In the genomic region with DNA sequence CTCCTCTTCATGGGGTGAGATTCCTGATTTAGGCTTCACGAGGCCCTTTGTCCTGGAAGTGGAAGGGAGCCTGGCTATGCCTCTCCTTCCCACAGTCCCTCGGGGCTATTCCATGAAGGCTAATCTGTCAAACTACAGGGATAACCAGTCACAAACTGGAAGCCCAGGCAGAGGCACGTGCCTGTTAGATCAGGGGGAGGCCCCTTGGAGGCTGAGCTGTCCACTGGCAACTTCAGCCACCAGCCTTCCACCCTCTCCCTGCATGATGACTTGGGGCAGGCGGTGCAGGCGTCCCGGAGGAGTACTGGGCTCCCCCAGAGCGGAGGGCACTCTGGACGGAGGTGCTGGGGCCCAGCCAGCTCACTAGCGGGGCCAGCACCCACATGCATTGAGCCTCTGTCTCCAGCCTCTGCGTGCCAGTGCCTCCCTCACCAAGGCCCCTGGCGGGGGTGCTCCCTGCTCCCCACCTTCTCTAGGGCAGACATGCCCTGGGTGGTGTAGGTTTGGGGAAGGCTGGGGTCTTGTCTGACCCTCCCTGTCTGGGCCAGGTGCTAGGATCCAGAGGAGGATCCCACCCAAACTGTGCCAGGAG, we compare ENCODE assay signal across 21 cellular contexts. TPM values are rescaled to one million over a fixed set of nuclear protein-coding genes. Genes with fewer than 3 reads are reported as not detected.
"Had no signal": no experiment of that assay in that cellular context is flagged by ENCODE, and none has a peak within 500 bp of the region (broad histone marks: within the 10 kb centered on the region; RNA-seq: fewer than 3 reads in every experiment).

No MANE protein-coding gene starts in this region.

- H3K9me3 ChIP-seq: MG63 had no signal

- H3K27me3 Mint-ChIP-seq: activated naive CD8-positive, alpha-beta T cell; activated T-helper 17 cell treated with anti-CD3 and anti-CD28 coated beads, Interleukin-2, amount 50 U/mL, for 72 hours; brain had no signal

- FAIRE-seq: astrocyte, RCC 7860 had no signal

- H3K27me3 ChIP-seq: MG63 had no signal

- ATAC-seq: activated T-helper 17 cell treated with anti-CD3 and anti-CD28 coated beads, Interleukin-2, amount 50 U/mL, for 72 hours; PC-3; T-helper 17 cell had no signal

- H3K4me1 Mint-ChIP-seq: activated T-helper 17 cell treated with anti-CD3 and anti-CD28 coated beads, Interleukin-2, amount 50 U/mL, for 72 hours; T-helper 17 cell had no signal

- H3K36me3 Mint-ChIP-seq: activated naive CD8-positive, alpha-beta T cell; brain had no signal

- H3K36me3 ChIP-seq: MG63 had no signal

- H3K9me3 Mint-ChIP-seq: activated CD4-positive, alpha-beta memory T cell treated with anti-CD3 and anti-CD28 coated beads, Interleukin-2, amount 10 ng/mL, durations not matched to agents 7 days and 5 days; activated naive CD4-positive, alpha-beta T cell treated with anti-CD3 and anti-CD28 coated beads for 36 hours; activated T-helper 17 cell treated with anti-CD3 and anti-CD28 coated beads, Interleukin-2, amount 50 U/mL, for 72 hours; brain had no signal

- H3K27ac Mint-ChIP-seq: activated CD4-positive, alpha-beta memory T cell treated with anti-CD3 and anti-CD28 coated beads, Interleukin-2, amount 10 ng/mL, durations not matched to agents 7 days and 5 days; activated naive CD4-positive, alpha-beta T cell treated with anti-CD3 and anti-CD28 coated beads for 36 hours; activated naive CD8-positive, alpha-beta T cell; activated T-helper 17 cell treated with anti-CD3 and anti-CD28 coated beads, Interleukin-2, amount 50 U/mL, for 72 hours; T-helper 17 cell had no signal

- H3K4me3 Mint-ChIP-seq: activated CD4-positive, alpha-beta memory T cell treated with anti-CD3 and anti-CD28 coated beads, Interleukin-2, amount 10 ng/mL, durations not matched to agents 7 days and 5 days; activated naive CD4-positive, alpha-beta T cell treated with anti-CD3 and anti-CD28 coated beads for 36 hours; activated naive CD8-positive, alpha-beta T cell; activated T-helper 17 cell treated with anti-CD3 and anti-CD28 coated beads, Interleukin-2, amount 50 U/mL, for 72 hours; T-helper 17 cell had no signal

- DNase-seq: activated CD4-positive, alpha-beta memory T cell treated with anti-CD3 and anti-CD28 coated beads, Interleukin-2, amount 10 ng/mL, durations not matched to agents 7 days and 5 days; activated CD4-positive, alpha-beta T cell treated with anti-CD3 and anti-CD28 coated beads, Interleukin-2, amount 50 U/mL, for 1 hour; activated CD4-positive, CD25-positive, alpha-beta regulatory T cell; activated gamma-delta T cell; activated naive CD4-positive, alpha-beta T cell treated with anti-CD3 and anti-CD28 coated beads for 36 hours; activated T-cell treated with anti-CD3 and anti-CD28 coated beads for 4 hours; activated T-cell treated with anti-CD3 and anti-CD28 coated beads, Interleukin-2, amount 50 U/mL, for 48 hours; amygdala; MG63; MV-4-11; NCI-H1105; NCI-H2081; PC-3; SIG-M5; T-helper 17 cell; T-helper 9 cell had no signal

- H3K4me3 ChIP-seq: MG63 had no signal

RNA-seq across cellular contexts. Expression of a gene that starts 42.9 kb away (rescaled TPM):
- total RNA-seq: activated naive CD4-positive, alpha-beta T cell treated with anti-CD3 and anti-CD28 coated beads for 36 hours; activated T-helper 17 cell treated with anti-CD3 and anti-CD28 coated beads, Interleukin-2, amount 50 U/mL, for 72 hours had no signal
